Comparison of ENCODE assay signal across 10 cellular contexts in genomic region chr4:165288639-165289428, GRCh38. TPM values are rescaled to one million over a fixed set of nuclear protein-coding genes. Genes with fewer than 3 reads are reported as not detected.
DNase-seq lines count a peak whose midpoint lies in the region; ATAC-seq and TF ChIP-seq lines count a peak whose summit lies in the region.
"Had no signal": no experiment of that assay in that cellular context is flagged by ENCODE, and none has a peak within 500 bp of the region (broad histone marks: within the 10 kb centered on the region; RNA-seq: fewer than 3 reads in every experiment).

No MANE protein-coding gene starts in this region.

- in situ Hi-C loops in astrocyte of the spinal cord (cut with HindIII; ENCODE audit: low sequenced_read_pairs), result no loop called here

- ATAC-seq in HG03159 (IDR thresholded peaks at IDR 0.05; ENCODE audit: unreplicated experiment) (peak; percentile 14), sciatic nerve (peak; percentile 38), HG03571 (IDR thresholded peaks at IDR 0.05; ENCODE audit: unreplicated experiment) (no peak)
- ATAC-seq: CD8-positive, alpha-beta T cell had no signal

- TF ChIP-seq CTCF in astrocyte of the spinal cord (IDR thresholded peaks at IDR 0.05; ENCODE audit: low read depth, low read length), result no peak

- intact Hi-C loops in sciatic nerve (cut with DNase I), result no loop called here

- no peak overlapping the region for H3K4me3 ChIP-seq in astrocyte of the spinal cord (ENCODE audit: low read depth, low read length)

- DNase-seq in SIG-M5 treated with dmso at 0.1 percent for 504 hours (lab: John Stamatoyannopoulos, UW; ENCODE audit: unreplicated experiment) (peak; percentile 9), SIG-M5 (lab: John Stamatoyannopoulos, UW) (no peak), astrocyte of the spinal cord (ENCODE audit: low read depth, low spot score) (peak; percentile 69), sciatic nerve (ENCODE audit: low spot score) (no peak), COLO668 (lab: John Stamatoyannopoulos, UW; ENCODE audit: unreplicated experiment) (no peak), GDM1 (lab: John Stamatoyannopoulos, UW) (no peak)
- DNase-seq: CD8-positive, alpha-beta T cell; T1000 had no signal

RNA-seq across cellular contexts. Expression of gene MSMO1, which starts 38.6 kb away (rescaled TPM):
- 114 TPM for total RNA-seq in sciatic nerve

Comparison
In these comparisons a context has a peak if more than half of its experiments do, and no peak if none do; other contexts are left out.
1. DNase-seq: peak in SIG-M5 treated with dmso at 0.1 percent for 504 hours (single experiment) and astrocyte of the spinal cord (single experiment); none in SIG-M5 (single experiment), sciatic nerve (single experiment), COLO668 (single experiment) and GDM1 (single experiment).